ENCODE assay signal across 8 cellular contexts in genomic region chr13:26186141-26186870, GRCh38. TPM values are rescaled to one million over a fixed set of nuclear protein-coding genes. Genes with fewer than 3 reads are reported as not detected.
DNase-seq lines count a peak whose midpoint lies in the region; ATAC-seq and TF ChIP-seq lines count a peak whose summit lies in the region.

No MANE protein-coding gene starts in this region.

- DNase-seq in AG09309 (ENCODE audit: low read depth) = peak; percentile 49
- DNase-seq in NCI-H510A (lab: John Stamatoyannopoulos, UW) = peak; percentile 88
- DNase-seq in activated CD4-positive, alpha-beta T cell treated with anti-CD3 and anti-CD28 coated beads, Interleukin-2, amount 10 ng/mL, durations not matched to agents 7 days and 5 days = peak; percentile 89
- peak; percentile 50 for DNase-seq in cortex of kidney (lab: John Stamatoyannopoulos, UW)
- peak; percentile 98 for DNase-seq in left kidney (ENCODE audit: low read depth, low spot score)
- DNase-seq in stimulated activated CD4-positive, alpha-beta T cell treated with anti-CD3 and anti-CD28 coated beads, Interleukin-1b, Interleukin-23, amount 100 ng/mL, for 48 hours = peak; percentile 89

- TF ChIP-seq CTCF in AG09309 (IDR thresholded peaks at IDR 0.05; ENCODE audit: control insufficient read depth, insufficient read depth, low read depth, low read length, missing control alignments) = peak; percentile 46

- H3K27me3 Mint-ChIP-seq in activated CD4-positive, alpha-beta T cell treated with anti-CD3 and anti-CD28 coated beads, Interleukin-2, amount 10 ng/mL, durations not matched to agents 7 days and 5 days = no peaks in the 10 kb centered on the region

- CTCF ChIA-PET in activated CD4-positive, alpha-beta T cell treated with anti-CD3 and anti-CD28 coated beads, Interleukin-2, amount 10 ng/mL, durations not matched to agents 7 days and 5 days (lab: Charles Lee) = interaction anchor here (0.6 to 4.0 kb wide), 15 partner anchors 13 to 912 kb away, joined by 3 to 42 read pairs (median 4); partner anchors contain the start of gene RNF6

- H3K4me3 ChIP-seq in AG09309 (ENCODE audit: control insufficient read depth, low read depth, low read length) = peak overlapping the region; percentile 52

- H3K27ac Mint-ChIP-seq in activated CD4-positive, alpha-beta T cell treated with anti-CD3 and anti-CD28 coated beads, Interleukin-2, amount 10 ng/mL, durations not matched to agents 7 days and 5 days = peak overlapping the region; percentile 96

- ATAC-seq in GM18909 (IDR thresholded peaks at IDR 0.05; ENCODE audit: poor library complexity, unreplicated experiment) (peak; percentile 89), HG03175 (IDR thresholded peaks at IDR 0.05; ENCODE audit: unreplicated experiment) (peak; percentile 79)

- no peaks in the 10 kb centered on the region for H3K9me3 Mint-ChIP-seq in activated CD4-positive, alpha-beta T cell treated with anti-CD3 and anti-CD28 coated beads, Interleukin-2, amount 10 ng/mL, durations not matched to agents 7 days and 5 days

- POLR2A ChIA-PET in activated CD4-positive, alpha-beta T cell treated with anti-CD3 and anti-CD28 coated beads, Interleukin-2, amount 10 ng/mL, durations not matched to agents 7 days and 5 days (lab: Charles Lee) = interaction anchor here (0.7 to 0.9 kb wide), 3 partner anchors 14 to 110 kb away, joined by 3 to 9 read pairs (median 4); partner anchors contain the start of gene RNF6

- H3K4me3 Mint-ChIP-seq in activated CD4-positive, alpha-beta T cell treated with anti-CD3 and anti-CD28 coated beads, Interleukin-2, amount 10 ng/mL, durations not matched to agents 7 days and 5 days = peak overlapping the region; percentile 82

- peaks cover 22% of the 10 kb centered on the region for H3K4me1 Mint-ChIP-seq in activated CD4-positive, alpha-beta T cell treated with anti-CD3 and anti-CD28 coated beads, Interleukin-2, amount 10 ng/mL, durations not matched to agents 7 days and 5 days

- H3K36me3 Mint-ChIP-seq in activated CD4-positive, alpha-beta T cell treated with anti-CD3 and anti-CD28 coated beads, Interleukin-2, amount 10 ng/mL, durations not matched to agents 7 days and 5 days (ENCODE audit: low read depth) = no peaks in the 10 kb centered on the region

RNA-seq across cellular contexts. Expression of gene RNF6, which starts 35.8 kb away (rescaled TPM):
- total RNA-seq in activated CD4-positive, alpha-beta T cell treated with anti-CD3 and anti-CD28 coated beads, Interleukin-2, amount 10 ng/mL, durations not matched to agents 7 days and 5 days = 10 to 100 TPM; 38.7 to 46.0 TPM

Comparison
In these comparisons a context has a peak if more than half of its experiments do, and no peak if none do; other contexts are left out.
1. Peak in every context shown above with its lines: DNase-seq, ATAC-seq and H3K4me3 ChIP-seq.